ENCODE assay signal across 11 cellular contexts in genomic region chr3:121998588-121999473, GRCh38. TPM values are rescaled to one million over a fixed set of nuclear protein-coding genes. Genes with fewer than 3 reads are reported as not detected.
A peak's percentile ranks its signal among the peaks of the same experiment; 100 is the strongest.
DNase-seq lines count a peak whose midpoint lies in the region; ATAC-seq and TF ChIP-seq lines count a peak whose summit lies in the region.
"Had no signal": no experiment of that assay in that cellular context is flagged by ENCODE, and none has a peak within 500 bp of the region (broad histone marks: within the 10 kb centered on the region; RNA-seq: fewer than 3 reads in every experiment).

No MANE protein-coding gene starts in this region.

- TF ChIP-seq EP300 in upper lobe of left lung (IDR thresholded peaks at IDR 0.05): no peak

- no peaks in the 10 kb centered on the region for H3K9me3 Mint-ChIP-seq in natural killer cell treated with Interleukin-12 subunit alpha and Interleukin-12 subunit beta and Interleukin-15 and Interleukin-18, amount 100 ng/mL, for 72 hours
- H3K9me3 Mint-ChIP-seq in natural killer cell: no peaks in the 10 kb centered on the region

- no peak for ATAC-seq in natural killer cell treated with Interleukin-12 subunit alpha and Interleukin-12 subunit beta and Interleukin-15 and Interleukin-18, amount 100 ng/mL, for 72 hours
- no peak for ATAC-seq in natural killer cell
- peak in 1 of 2 donors; percentile 4 for ATAC-seq in upper lobe of left lung (ENCODE audit: low FRiP score in 2 of 2)
- no peak for ATAC-seq in HG03457 (IDR thresholded peaks at IDR 0.05; ENCODE audit: unreplicated experiment)
- ATAC-seq in GM21786 (IDR thresholded peaks at IDR 0.05; ENCODE audit: unreplicated experiment): no peak
- ATAC-seq: body of pancreas, left lobe of liver had no signal

- peak overlapping the region in 1 of 2 donors; percentile 49 for H3K27ac Mint-ChIP-seq in natural killer cell treated with Interleukin-12 subunit alpha and Interleukin-12 subunit beta and Interleukin-15 and Interleukin-18, amount 100 ng/mL, for 72 hours
- H3K27ac Mint-ChIP-seq in natural killer cell: peak overlapping the region in 1 of 2 donors; percentile 1

- no peaks in the 10 kb centered on the region for H3K9me3 ChIP-seq in upper lobe of left lung
- H3K9me3 ChIP-seq: body of pancreas had no signal

- no peaks in the 10 kb centered on the region for H3K27me3 ChIP-seq in upper lobe of left lung
- H3K27me3 ChIP-seq: body of pancreas had no signal

- peak overlapping the region; percentile 1 to 57 (median 34) for H3K27ac ChIP-seq in upper lobe of left lung

- H3K27me3 Mint-ChIP-seq in natural killer cell treated with Interleukin-12 subunit alpha and Interleukin-12 subunit beta and Interleukin-15 and Interleukin-18, amount 100 ng/mL, for 72 hours: peaks cover 16 to 20% of the 10 kb centered on the region in 2 donors
- H3K27me3 Mint-ChIP-seq in natural killer cell (ENCODE audit: low read depth in 2 of 2): peaks cover 7 to 18% of the 10 kb centered on the region in 2 donors

- intact Hi-C loops in natural killer cell (cut with micrococcal nuclease): loop anchor here (10.0 kb wide), 1 partner anchor 454 kb away; the partner anchor contains the start of gene POLQ

- H3K4me1 ChIP-seq in upper lobe of left lung: peaks cover 8 to 21% (median 18%) of the 10 kb centered on the region in 4 donors
- H3K4me1 ChIP-seq: body of pancreas had no signal

- peaks cover 15 to 23% of the 10 kb centered on the region in 2 donors for H3K4me1 Mint-ChIP-seq in natural killer cell treated with Interleukin-12 subunit alpha and Interleukin-12 subunit beta and Interleukin-15 and Interleukin-18, amount 100 ng/mL, for 72 hours (ENCODE audit: low read depth in 2 of 2)
- peaks cover 0 to 16% of the 10 kb centered on the region in 2 donors for H3K4me1 Mint-ChIP-seq in natural killer cell

- no peak for TF ChIP-seq CTCF in natural killer cell (IDR thresholded peaks at IDR 0.05)
- TF ChIP-seq CTCF in upper lobe of left lung (IDR thresholded peaks at IDR 0.05): no peak

- no peaks in the 10 kb centered on the region for H3K36me3 ChIP-seq in upper lobe of left lung

- H3K4me3 Mint-ChIP-seq in natural killer cell treated with Interleukin-12 subunit alpha and Interleukin-12 subunit beta and Interleukin-15 and Interleukin-18, amount 100 ng/mL, for 72 hours: peak overlapping the region; percentile 48
- no peak overlapping the region for H3K4me3 Mint-ChIP-seq in natural killer cell

- H3K36me3 Mint-ChIP-seq in natural killer cell treated with Interleukin-12 subunit alpha and Interleukin-12 subunit beta and Interleukin-15 and Interleukin-18, amount 100 ng/mL, for 72 hours: no peaks in the 10 kb centered on the region
- no peaks in the 10 kb centered on the region for H3K36me3 Mint-ChIP-seq in natural killer cell

- WGBS in upper lobe of left lung, 2 donors: 61 to 67% methylated on average over 6 of the region's 6 CpGs

- no peak for TF ChIP-seq POLR2A in upper lobe of left lung (IDR thresholded peaks at IDR 0.05)

- no peak for DNase-seq in natural killer cell treated with Interleukin-12 subunit alpha and Interleukin-12 subunit beta and Interleukin-15 and Interleukin-18, amount 100 ng/mL, for 72 hours (ENCODE audit: low spot score)
- DNase-seq in natural killer cell (no peak), NOMO-1 (lab: John Stamatoyannopoulos, UW; ENCODE audit: unreplicated experiment in 2 of 2) (peak; percentile 30 to 92), dermis blood vessel endothelial cell (peak; percentile 9), upper lobe of left lung (no peak)
- no peak for DNase-seq in activated naive CD4-positive, alpha-beta T cell treated with anti-CD3 and anti-CD28 coated beads, Interleukin-2, amount 50 U/mL, for 16 hours
- DNase-seq: NCI-H187 treated with DMSO at 0.1 percent for 48 hours had no signal

- H3K4me3 ChIP-seq in upper lobe of left lung: no peak overlapping the region
- H3K4me3 ChIP-seq: body of pancreas had no signal

RNA-seq across cellular contexts. Expression of gene ILDR1, which starts 23.2 kb away (rescaled TPM):
- total RNA-seq in natural killer cell treated with Interleukin-12 subunit alpha and Interleukin-12 subunit beta and Interleukin-15 and Interleukin-18, amount 100 ng/mL, for 72 hours: under 1 TPM in 1 of 2 donors, not detected in 1; 0.59 TPM
- total RNA-seq in natural killer cell: under 1 TPM in 1 of 3 donors, not detected in 2; 0.28 TPM
- total RNA-seq in dermis blood vessel endothelial cell: not detected in 2 replicates
- 1 to 10 TPM; 1.0 to 7.8 (median 6.4) TPM for total RNA-seq in upper lobe of left lung

RNA-seq across cellular contexts. Expression of gene CD86, which starts 56.3 kb away (rescaled TPM):
- 1 to 10 TPM; 3.2 to 4.5 TPM for total RNA-seq in natural killer cell treated with Interleukin-12 subunit alpha and Interleukin-12 subunit beta and Interleukin-15 and Interleukin-18, amount 100 ng/mL, for 72 hours
- total RNA-seq in natural killer cell (1 to 10 TPM; 2.1 to 6.9 (median 4.7) TPM), dermis blood vessel endothelial cell (not detected in 2 replicates), upper lobe of left lung (10 to 100 TPM in 5 of 6 donors, 1 to 10 TPM in 1; 4.2 to 27.8 (median 14.4) TPM)

Comparison
In these comparisons a context has a peak if more than half of its experiments do, and no peak if none do; other contexts are left out.
1. DNase-seq: peak in NOMO-1 (2 of 2) and dermis blood vessel endothelial cell (single experiment); none in natural killer cell treated with Interleukin-12 subunit alpha and Interleukin-12 subunit beta and Interleukin-15 and Interleukin-18, amount 100 ng/mL, for 72 hours (single experiment), natural killer cell (single experiment), upper lobe of left lung (0 of 2) and activated naive CD4-positive, alpha-beta T cell treated with anti-CD3 and anti-CD28 coated beads, Interleukin-2, amount 50 U/mL, for 16 hours (single experiment).